ENCODE assay signal across 10 cellular contexts in the genomic region with DNA sequence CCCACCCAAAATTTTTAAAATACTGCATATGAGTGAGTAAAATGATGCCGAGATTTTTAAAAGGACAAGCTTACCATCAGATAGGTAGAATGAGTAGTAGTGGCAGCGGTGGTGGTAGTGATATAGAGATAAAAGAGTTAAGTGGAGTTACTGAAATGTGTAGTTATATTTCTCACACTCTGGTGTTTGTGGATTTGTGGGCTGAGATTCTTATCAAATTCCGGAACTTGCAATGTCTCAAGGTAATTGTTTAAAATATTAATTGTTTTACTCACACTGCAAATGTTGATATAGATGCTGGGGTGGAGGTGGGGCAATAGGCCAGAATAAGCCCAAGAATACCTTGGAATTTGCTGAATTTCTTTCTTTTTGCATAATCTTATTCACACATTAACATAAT. TPM values are rescaled to one million over a fixed set of nuclear protein-coding genes. Genes with fewer than 3 reads are reported as not detected.
DNase-seq lines count a peak whose midpoint lies in the region; ATAC-seq and TF ChIP-seq lines count a peak whose summit lies in the region.
"Had no signal": no experiment of that assay in that cellular context is flagged by ENCODE, and none has a peak within 500 bp of the region (broad histone marks: within the 10 kb centered on the region; RNA-seq: fewer than 3 reads in every experiment).

No MANE protein-coding gene starts in this region.

- no peak overlapping the region for H3K4me3 ChIP-seq in NB4 (ENCODE audit: low read depth, low read length)
- H3K4me3 ChIP-seq: right lobe of liver had no signal

- H3K27ac Mint-ChIP-seq in immature natural killer cell: peak overlapping the region; percentile 31 to 89 (median 76)
- no peak overlapping the region for H3K27ac Mint-ChIP-seq in osteocyte (ENCODE audit: unreplicated experiment)

- H3K36me3 Mint-ChIP-seq in immature natural killer cell (peaks cover 4 to 14% (median 9%) of the 10 kb centered on the region in 3 donors), osteocyte (ENCODE audit: unreplicated experiment) (no peaks in the 10 kb centered on the region)

- intact Hi-C loops in Right ventricle myocardium superior (cut with DNase I): no loop called here

- no peaks in the 10 kb centered on the region for H3K9me3 Mint-ChIP-seq in immature natural killer cell
- no peaks in the 10 kb centered on the region for H3K9me3 Mint-ChIP-seq in osteocyte (ENCODE audit: unreplicated experiment)

- H3K4me1 Mint-ChIP-seq in immature natural killer cell: peaks cover 29 to 34% of the 10 kb centered on the region in 2 donors
- peaks cover 21% of the 10 kb centered on the region for H3K4me1 Mint-ChIP-seq in osteocyte (ENCODE audit: unreplicated experiment)

- peak; percentile 19 for ATAC-seq in GM19025 (IDR thresholded peaks at IDR 0.05; ENCODE audit: low read depth, unreplicated experiment)
- peak; percentile 87 for ATAC-seq in HG02610 (IDR thresholded peaks at IDR 0.05; ENCODE audit: unreplicated experiment)
- ATAC-seq in Right ventricle myocardium superior (ENCODE audit: poor library complexity): no peak
- no peak for ATAC-seq in GM21367 (IDR thresholded peaks at IDR 0.05; ENCODE audit: unreplicated experiment)

- no peak for TF ChIP-seq POLR2A in NB4 (IDR thresholded peaks at IDR 0.05; ENCODE audit: extremely low read depth, insufficient read length)

- peak; percentile 24 for DNase-seq in NB4 (ENCODE audit: low read depth)
- peak; percentile 75 to 80 (median 78) for DNase-seq in immature natural killer cell
- DNase-seq in Right ventricle myocardium superior: no peak
- no peak for DNase-seq in foreskin melanocyte
- no peak for DNase-seq in osteocyte (ENCODE audit: extremely low spot score, unreplicated experiment)
- DNase-seq: mesenchymal stem cell, right lobe of liver had no signal

- peak overlapping the region; percentile 76 to 87 (median 84) for H3K4me3 Mint-ChIP-seq in immature natural killer cell
- no peak overlapping the region for H3K4me3 Mint-ChIP-seq in osteocyte (ENCODE audit: unreplicated experiment)

- TF ChIP-seq CTCF in NB4 (IDR thresholded peaks at IDR 0.05; ENCODE audit: low read depth, low read length): no peak
- no peak for TF ChIP-seq CTCF in osteocyte (IDR thresholded peaks at IDR 0.05)

- H3K27me3 Mint-ChIP-seq in immature natural killer cell (ENCODE audit: low read depth in 3 of 3) (peaks cover 4 to 5% (median 5%) of the 10 kb centered on the region in 3 donors), osteocyte (ENCODE audit: unreplicated experiment) (peaks cover 27% of the 10 kb centered on the region)

RNA-seq across cellular contexts. Expression of gene SGMS1, which starts 12.8 kb away (rescaled TPM):
- polyA plus RNA-seq in immature natural killer cell: 10 to 100 TPM in 2 of 3 donors, 1 to 10 TPM in 1; 9.2 to 13.3 (median 11.8) TPM
- total RNA-seq in Right ventricle myocardium superior (18.3 TPM), osteocyte (20.7 and 21.0 TPM in 2 replicates)

Comparison
In these comparisons a context has a peak if more than half of its experiments do, and no peak if none do; other contexts are left out.
1. ATAC-seq: peak in GM19025 (single experiment) and HG02610 (single experiment); none in Right ventricle myocardium superior (single experiment) and GM21367 (single experiment).
2. DNase-seq: peak in NB4 (single experiment) and immature natural killer cell (3 of 3); none in Right ventricle myocardium superior (single experiment), foreskin melanocyte (single experiment) and osteocyte (single experiment).